In the genomic region with DNA sequence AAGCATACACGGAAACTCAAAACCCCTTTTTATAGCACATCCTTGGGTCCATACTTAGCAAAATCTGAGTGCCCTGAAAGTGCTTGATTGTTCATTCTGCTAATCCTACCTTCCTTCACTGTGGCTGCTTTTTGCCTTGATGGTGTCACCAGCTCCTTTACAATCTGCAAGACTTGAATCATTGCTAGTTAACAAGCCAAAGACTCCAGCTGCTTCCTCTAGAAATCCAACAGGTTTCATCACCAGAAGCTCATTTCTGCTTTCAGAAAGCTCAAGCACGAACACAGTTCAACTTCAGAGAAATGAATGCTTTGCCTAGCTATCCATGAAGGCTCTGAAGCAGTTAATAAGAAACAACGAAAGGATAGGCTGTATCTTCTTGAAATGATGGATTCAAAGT, we compare ENCODE assay signal across 10 cellular contexts. TPM values are rescaled to one million over a fixed set of nuclear protein-coding genes. Genes with fewer than 3 reads are reported as not detected.
A peak's percentile ranks its signal among the peaks of the same experiment; 100 is the strongest.
DNase-seq lines count a peak whose midpoint lies in the region; ATAC-seq, FAIRE-seq and TF ChIP-seq lines count a peak whose summit lies in the region.
"Had no signal": no experiment of that assay in that cellular context is flagged by ENCODE, and none has a peak within 500 bp of the region (broad histone marks: within the 10 kb centered on the region; RNA-seq: fewer than 3 reads in every experiment).

No MANE protein-coding gene starts in this region.

- no peak overlapping the region for H3K4me3 ChIP-seq in NB4 (ENCODE audit: low read depth, low read length)

- H3K27ac Mint-ChIP-seq in osteocyte (ENCODE audit: unreplicated experiment), result no peak overlapping the region

- H3K4me1 Mint-ChIP-seq in osteocyte (ENCODE audit: unreplicated experiment), result peaks cover 3% of the 10 kb centered on the region

- H3K36me3 Mint-ChIP-seq in osteocyte (ENCODE audit: unreplicated experiment), result no peaks in the 10 kb centered on the region

- H3K27me3 Mint-ChIP-seq in osteocyte (ENCODE audit: unreplicated experiment), result no peaks in the 10 kb centered on the region

- no peak for TF ChIP-seq POLR2A in NB4 (IDR thresholded peaks at IDR 0.05; ENCODE audit: extremely low read depth, insufficient read length)

- TF ChIP-seq CTCF in D721Med (IDR thresholded peaks at IDR 0.05; ENCODE audit: insufficient read depth, missing control alignments) (no peak), NB4 (IDR thresholded peaks at IDR 0.05; ENCODE audit: low read depth, low read length) (no peak), osteocyte (IDR thresholded peaks at IDR 0.05) (no peak)

- DNase-seq in D721Med (ENCODE audit: insufficient read length, low spot score), result no peak
- DNase-seq in NB4 (ENCODE audit: low read depth), result peak; percentile 70
- DNase-seq in inferior parietal cortex (ENCODE audit: extremely low spot score), result peak; percentile 44
- no peak for DNase-seq in osteocyte (ENCODE audit: extremely low spot score, unreplicated experiment)
- DNase-seq in LoVo (ENCODE audit: low spot score), result no peak
- DNase-seq in NCI-H2171 (lab: John Stamatoyannopoulos, UW), result no peak
- DNase-seq in NCI-H2107 (lab: John Stamatoyannopoulos, UW), result no peak
- DNase-seq: activated T-cell treated with anti-CD3 and anti-CD28 coated beads, Interleukin-2, amount 50 U/mL, for 4 hours; NCI-H1694 treated with DMSO at 0.1 percent for 48 hours had no signal

- peak; percentile 39 for ATAC-seq in GM21737 (IDR thresholded peaks at IDR 0.05; ENCODE audit: unreplicated experiment)

- H3K4me3 Mint-ChIP-seq in osteocyte (ENCODE audit: unreplicated experiment), result no peak overlapping the region
- H3K4me3 Mint-ChIP-seq: activated T-cell treated with anti-CD3 and anti-CD28 coated beads, Interleukin-2, amount 50 U/mL, for 4 hours had no signal

- FAIRE-seq in D721Med (lab: Jason Lieb, UNC), result peak; percentile 6

- H3K9me3 Mint-ChIP-seq in osteocyte (ENCODE audit: unreplicated experiment), result peaks cover 2% of the 10 kb centered on the region
- H3K9me3 Mint-ChIP-seq: activated T-cell treated with anti-CD3 and anti-CD28 coated beads, Interleukin-2, amount 50 U/mL, for 4 hours had no signal

RNA-seq across cellular contexts. Expression of a gene that starts 38.0 kb away (rescaled TPM):
- 13.8 and 17.0 TPM in 2 replicates for total RNA-seq in osteocyte

Comparison
In these comparisons a context has a peak if more than half of its experiments do, and no peak if none do; other contexts are left out.
1. DNase-seq: peak in NB4 (single experiment) and inferior parietal cortex (single experiment); none in D721Med (single experiment), osteocyte (single experiment), LoVo (single experiment), NCI-H2171 (single experiment) and NCI-H2107 (single experiment).